ENCODE assay signal across 21 cellular contexts in the genomic region with DNA sequence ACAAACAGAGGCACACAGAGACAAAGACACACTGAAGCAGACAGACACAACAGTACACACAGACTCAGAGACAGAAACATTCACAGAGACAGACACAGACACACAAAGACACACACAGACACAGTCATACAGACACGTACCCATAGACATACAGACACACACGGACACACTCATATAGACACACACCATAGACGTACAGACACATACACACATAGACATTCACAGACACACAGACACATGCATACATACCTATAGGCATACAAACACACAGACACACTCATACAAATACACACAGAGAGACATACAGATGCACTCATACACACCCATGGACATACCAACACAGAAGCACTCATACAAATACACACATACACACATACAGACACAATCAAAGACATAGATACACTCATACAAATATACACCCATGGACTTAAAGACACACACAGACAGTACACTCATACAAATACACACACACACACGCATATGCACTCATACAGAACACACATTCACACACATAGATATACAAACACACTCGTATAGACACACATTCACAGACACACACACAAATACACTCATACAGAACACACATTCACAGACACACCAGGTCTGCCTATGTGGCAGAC. TPM values are rescaled to one million over a fixed set of nuclear protein-coding genes. Genes with fewer than 3 reads are reported as not detected.
DNase-seq lines count a peak whose midpoint lies in the region; ATAC-seq and TF ChIP-seq lines count a peak whose summit lies in the region.
"Had no signal": no experiment of that assay in that cellular context is flagged by ENCODE, and none has a peak within 500 bp of the region (broad histone marks: within the 10 kb centered on the region; RNA-seq: fewer than 3 reads in every experiment).

No MANE protein-coding gene starts in this region.

- ATAC-seq in Panc1 (peak; percentile 46; the same call in 1 of the 2 replicates), upper lobe of right lung (peak; percentile 22), GM19397 (IDR thresholded peaks at IDR 0.05; ENCODE audit: unreplicated experiment) (no peak)
- ATAC-seq: left cardiac atrium; stimulated activated naive CD8-positive, alpha-beta T cell treated with anti-CD3 and anti-CD28 coated beads, Interleukin-15, Interleukin-2, amounts not matched to agents 100 U/mL and 50 U/mL, for 24 hours had no signal

- DNase-seq in Panc1 (ENCODE audit: low read depth, low spot score) = no peak
- DNase-seq in hepatocyte (ENCODE audit: low spot score) = no peak
- no peak for DNase-seq in upper lobe of right lung
- no peak for DNase-seq in DMS53 (lab: John Stamatoyannopoulos, UW)
- no peak for DNase-seq in ecto neural progenitor cell (ENCODE audit: low spot score)
- DNase-seq: activated CD4-positive, alpha-beta memory T cell treated with anti-CD3 and anti-CD28 coated beads, Interleukin-2, amount 10 ng/mL, durations not matched to agents 7 days and 5 days; activated CD4-positive, alpha-beta T cell treated with anti-CD3 and anti-CD28 coated beads for 1 hour; activated CD8-positive, alpha-beta memory T cell treated with anti-CD3 and anti-CD28 coated beads, Interleukin-2, amount 50 U/mL, for 4 hours; activated naive CD4-positive, alpha-beta T cell treated with anti-CD3 and anti-CD28 coated beads, Interleukin-2, amount 50 U/mL, for 16 hours; cerebellar nuclear complex; left cardiac atrium; MV-4-11; NCI-H146; NCI-H748 treated with DMSO at 0.1 percent for 48 hours; SIG-M5; stimulated activated CD4-positive, alpha-beta T cell treated with anti-CD3 and anti-CD28 coated beads, Interleukin-1b, Interleukin-23, amount 100 ng/mL, for 48 hours; stimulated activated naive CD8-positive, alpha-beta T cell treated with anti-CD3 and anti-CD28 coated beads, Interleukin-15, Interleukin-2, amounts not matched to agents 100 U/mL and 50 U/mL, for 24 hours had no signal

- POLR2A ChIA-PET in HEK293 (lab: Yijun Ruan, JAX) (no interaction called here), Panc1 (lab: Charles Lee) (no interaction called here)

- H3K79me2 ChIP-seq in hepatocyte = no peaks in the 10 kb centered on the region

- CTCF ChIA-PET in HEK293 (lab: Yijun Ruan, JAX) = interaction anchor here (0.6 to 1.0 kb wide), 2 partner anchors 90 to 128 kb away, joined by 3 read pairs; no protein-coding TSS in a partner anchor
- CTCF ChIA-PET in Panc1 (lab: Charles Lee) = no interaction called here

- no peaks in the 10 kb centered on the region for H3K9me2 ChIP-seq in hepatocyte (replicated peaks; ENCODE audit: insufficient read depth)

- no peaks in the 10 kb centered on the region for H3K4me1 ChIP-seq in HEK293 (ENCODE audit: control insufficient read depth, insufficient read depth, low read length)
- peaks cover 7% of the 10 kb centered on the region for H3K4me1 ChIP-seq in Panc1 (ENCODE audit: control insufficient read depth, insufficient read depth, low read length)
- H3K4me1 ChIP-seq in hepatocyte (ENCODE audit: insufficient read depth) = no peaks in the 10 kb centered on the region
- no peaks in the 10 kb centered on the region for H3K4me1 ChIP-seq in upper lobe of right lung
- H3K4me1 ChIP-seq: BLaER1 treated with 17β-estradiol and CSF1 and Interleukin-3, amounts not matched to agents 10 nM and 100 nM; vagina had no signal

- H3K27ac ChIP-seq in HEK293 (ENCODE audit: extremely low read depth, low read depth, low read length) (no peak overlapping the region), Panc1 (ENCODE audit: low read length) (peak overlapping the region; percentile 61), hepatocyte (peak overlapping the region; percentile 78), upper lobe of right lung (no peak overlapping the region)
- H3K27ac ChIP-seq: BLaER1 treated with 17β-estradiol and CSF1 and Interleukin-3, amounts not matched to agents 10 nM and 100 nM; vagina had no signal

- no peaks in the 10 kb centered on the region for H3K27me3 ChIP-seq in Panc1 (ENCODE audit: control insufficient read depth, insufficient read depth, low read length)
- H3K27me3 ChIP-seq in hepatocyte = no peaks in the 10 kb centered on the region
- H3K27me3 ChIP-seq in upper lobe of right lung = no peaks in the 10 kb centered on the region
- H3K27me3 ChIP-seq: BLaER1 treated with 17β-estradiol and CSF1 and Interleukin-3, amounts not matched to agents 10 nM and 100 nM; vagina had no signal

- WGBS in hepatocyte (ENCODE audit: low lambda C conversion rate, missing lambda C conversion rate) = 95% methylated on average over 5 of the region's 5 CpGs

- no peaks in the 10 kb centered on the region for H4K20me1 ChIP-seq in hepatocyte (ENCODE audit: insufficient read depth, poor library complexity, severe bottlenecking)
- H4K20me1 ChIP-seq: BLaER1 treated with 17β-estradiol and CSF1 and Interleukin-3, amounts not matched to agents 10 nM and 100 nM had no signal

- no peak overlapping the region for H3K4me2 ChIP-seq in hepatocyte
- H3K4me2 ChIP-seq: BLaER1 treated with 17β-estradiol and CSF1 and Interleukin-3, amounts not matched to agents 10 nM and 100 nM had no signal

- peak overlapping the region; percentile 4 for H2AFZ ChIP-seq in hepatocyte

- H3K9me3 ChIP-seq in HEK293 (ENCODE audit: control insufficient read depth, insufficient read depth, low read depth, low read length) = no peaks in the 10 kb centered on the region
- no peaks in the 10 kb centered on the region for H3K9me3 ChIP-seq in Panc1 (ENCODE audit: control insufficient read depth, insufficient read depth, low read depth, low read length)
- no peaks in the 10 kb centered on the region for H3K9me3 ChIP-seq in hepatocyte (ENCODE audit: low read depth)
- no peaks in the 10 kb centered on the region for H3K9me3 ChIP-seq in upper lobe of right lung
- H3K9me3 ChIP-seq: vagina had no signal

- H3K4me3 ChIP-seq in HEK293 (ENCODE audit: low read depth, low read length) (no peak overlapping the region), Panc1 (ENCODE audit: low read depth in 2 of 2, low read length in 2 of 2) (peak overlapping the region in 1 of 2 experiments; percentile 7; a peak in 1 of 4 replicates), hepatocyte (no peak overlapping the region), upper lobe of right lung (no peak overlapping the region)
- H3K4me3 ChIP-seq: BLaER1 treated with 17β-estradiol and CSF1 and Interleukin-3, amounts not matched to agents 10 nM and 100 nM; vagina had no signal

- in situ Hi-C loops in Panc1 (cut with HindIII; ENCODE audit: low pct_unique_long_range_greater_than_20kb, low sequenced_read_pairs) = no loop called here

- BruUV-seq in Panc1 (replicated peaks; lab: Mats Ljungman, UMichigan) = no TSS peak

- TF ChIP-seq CTCF in HEK293 (tag by site-specific recombination; IDR thresholded peaks at IDR 0.05) (no peak), Panc1 (IDR thresholded peaks at IDR 0.05) (no peak), hepatocyte (IDR thresholded peaks at IDR 0.05; ENCODE audit: poor library complexity) (no peak), upper lobe of right lung (IDR thresholded peaks at IDR 0.05) (no peak)

- H3K36me3 ChIP-seq in HEK293 (ENCODE audit: control insufficient read depth in 2 of 2, insufficient read depth in 1 of 2, low read length in 2 of 2) (no peaks in the 10 kb centered on the region), Panc1 (ENCODE audit: control insufficient read depth, insufficient read depth, low read length) (no peaks in the 10 kb centered on the region), hepatocyte (replicated peaks; ENCODE audit: insufficient read depth, low read depth) (no peaks in the 10 kb centered on the region), upper lobe of right lung (no peaks in the 10 kb centered on the region)
- H3K36me3 ChIP-seq: BLaER1 treated with 17β-estradiol and CSF1 and Interleukin-3, amounts not matched to agents 10 nM and 100 nM; vagina had no signal

- intact Hi-C loops in Panc1 (cut with micrococcal nuclease; ENCODE audit: unreplicated experiment) = no loop called here
- intact Hi-C loops in upper lobe of right lung (cut with DNase I) = no loop called here

TF ChIP-seq in HEK293, 187 proteins besides CTCF, POLR2A, EP300 and RAD21:
- TF ChIP-seq ZNF571 (tag by site-specific recombination; IDR thresholded peaks at IDR 0.05) = 0 out of 2 replicates have a peak, but pooled peaks have one; percentile 47
- no peak for TF ChIP-seq ZNF791 (tag by site-specific recombination; IDR thresholded peaks at IDR 0.05)
- 0 out of 2 replicates have a peak, but pooled peaks have one; percentile 69 for TF ChIP-seq ZNF670 (tag by site-specific recombination; IDR thresholded peaks at IDR 0.05; ENCODE audit: low read depth)

RNA-seq across cellular contexts. Expression of gene MRTFB, which starts 19.9 kb away (rescaled TPM):
- total RNA-seq in Panc1 (2021; ENCODE audit: unreplicated experiment) (90.5 TPM), hepatocyte (21.2 and 27.9 TPM in 2 replicates), upper lobe of right lung (54.7 TPM)
- polyA plus RNA-seq in Panc1 (2012; ENCODE audit: insufficient read length) = 23.1 TPM
- 10.9 and 17.2 TPM in 2 replicates for polyA plus RNA-seq in hepatocyte

Comparison
In these comparisons a context has a peak if more than half of its experiments do, and no peak if none do; other contexts are left out.
1. H3K27ac ChIP-seq: peak in Panc1 (single experiment) and hepatocyte (single experiment); none in HEK293 (single experiment) and upper lobe of right lung (single experiment).